ENCODE assay signal across 34 cellular contexts in genomic region chr13:34589581-34589980, GRCh38.
"Had no signal": no experiment of that assay in that cellular context is flagged by ENCODE, and none has a peak within 500 bp of the region (broad histone marks: within the 10 kb centered on the region; RNA-seq: fewer than 3 reads in every experiment).

No MANE protein-coding gene starts in this region.

- H3K4me3 ChIP-seq: MG63 had no signal

- H3K36me3 ChIP-seq: MG63 had no signal

- DNase-seq: Karpas-422, Kasumi-1, MG63, MM.1S, MV-4-11, NCI-H1048, NCI-H1092, NCI-H1092 treated with DMSO at 0.1 percent for 48 hours, NCI-H1105, NCI-H1105 treated with DMSO at 0.1 percent for 48 hours, NCI-H1417, NCI-H1417 treated with DMSO at 0.1 percent for 48 hours, NCI-H1436, NCI-H1436 treated with DMSO at 0.1 percent for 48 hours, NCI-H146, NCI-H1694, NCI-H1694 treated with DMSO at 0.1 percent for 48 hours, NCI-H187, NCI-H187 treated with DMSO at 0.1 percent for 48 hours, NCI-H1930, NCI-H2029, NCI-H2029 treated with DMSO at 0.1 percent for 48 hours, NCI-H2081, NCI-H2081 treated with DMSO at 0.1 percent for 48 hours, NCI-H2107, NCI-H2171, NCI-H2171 treated with DMSO at 0.1 percent for 48 hours, NCI-H2227 treated with DMSO at 0.1 percent for 48 hours, NCI-H226, NCI-H345, NCI-H446, NCI-H446 treated with DMSO at 0.1 percent for 48 hours, NCI-H510A, NCI-H510A treated with DMSO at 0.1 percent for 48 hours had no signal

- H3K27me3 ChIP-seq: MG63 had no signal

- H3K9me3 ChIP-seq: MG63 had no signal
